14 cellular contexts compared by ENCODE assay signal in the genomic region with DNA sequence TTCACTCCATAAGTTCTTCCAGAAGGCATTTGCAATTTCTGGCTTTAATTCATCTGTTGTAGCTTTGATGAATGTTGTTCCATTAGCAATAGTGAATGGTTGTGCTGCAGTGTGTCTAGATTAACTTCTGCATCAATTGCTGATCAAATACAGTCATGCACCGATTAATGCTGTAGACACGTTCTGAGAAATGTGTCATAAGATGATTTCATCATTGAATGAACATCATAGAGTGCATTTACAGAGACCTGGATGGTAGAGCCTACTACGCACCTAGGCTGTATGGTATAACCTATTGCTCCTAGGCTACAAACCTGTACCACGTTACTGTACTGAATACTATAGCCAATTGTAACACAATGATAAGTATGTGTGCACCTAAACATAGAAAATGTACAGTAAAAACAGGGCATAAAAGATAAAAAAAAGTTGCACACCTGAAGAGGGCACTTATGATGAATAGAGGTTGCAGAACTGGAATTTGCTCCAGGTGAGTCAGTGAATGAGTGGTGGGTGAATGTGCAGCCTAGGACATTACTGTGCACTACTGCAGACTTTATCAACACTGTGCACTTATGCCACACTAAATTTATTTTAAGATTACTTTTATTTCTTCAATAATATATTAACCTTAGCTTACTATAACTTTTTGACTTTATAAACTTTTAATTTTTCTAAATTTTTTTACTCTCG.
DNase-seq lines count a peak whose midpoint lies in the region; ATAC-seq, FAIRE-seq and TF ChIP-seq lines count a peak whose summit lies in the region.
"Had no signal": no experiment of that assay in that cellular context is flagged by ENCODE, and none has a peak within 500 bp of the region (broad histone marks: within the 10 kb centered on the region; RNA-seq: fewer than 3 reads in every experiment).

No MANE protein-coding gene starts in this region.

- H3K27ac ChIP-seq in left lung: no peak overlapping the region
- H3K27ac ChIP-seq in mesenchymal stem cell (ENCODE audit: low read length, poor library complexity, severe bottlenecking): no peak overlapping the region
- H3K27ac ChIP-seq: BLaER1 treated with 17β-estradiol and CSF1 and Interleukin-3, amounts not matched to agents 10 nM and 100 nM had no signal

- H3K4me1 ChIP-seq in left lung: no peaks in the 10 kb centered on the region
- H3K4me1 ChIP-seq in mesenchymal stem cell (ENCODE audit: control insufficient read depth, insufficient read depth, low read depth, low read length): no peaks in the 10 kb centered on the region
- H3K4me1 ChIP-seq: BLaER1 treated with 17β-estradiol and CSF1 and Interleukin-3, amounts not matched to agents 10 nM and 100 nM had no signal

- no peak overlapping the region for H3K4me3 ChIP-seq in bronchial epithelial cell (ENCODE audit: low read depth, low read length)
- no peak overlapping the region for H3K4me3 ChIP-seq in left lung
- H3K4me3 ChIP-seq in mesenchymal stem cell (ENCODE audit: insufficient read depth in 1 of 2, low read depth in 1 of 2, low read length in 2 of 2): no peak overlapping the region
- H3K4me3 ChIP-seq: BLaER1 treated with 17β-estradiol and CSF1 and Interleukin-3, amounts not matched to agents 10 nM and 100 nM had no signal

- peak; percentile 32 for ATAC-seq in left lung
- ATAC-seq: CD8-positive, alpha-beta T cell; HepG2 had no signal

- TF ChIP-seq CTCF in bronchial epithelial cell (IDR thresholded peaks at IDR 0.05; ENCODE audit: insufficient read depth, low read length, severe bottlenecking) (no peak), left lung (IDR thresholded peaks at IDR 0.05) (no peak)

- no peak overlapping the region for H4K91ac ChIP-seq in mesenchymal stem cell (ENCODE audit: low read length)

- H3K79me1 ChIP-seq in mesenchymal stem cell (replicated peaks; ENCODE audit: low read length, poor library complexity, severe bottlenecking): no peaks in the 10 kb centered on the region

- H2AK5ac ChIP-seq in mesenchymal stem cell (ENCODE audit: low read length, severe bottlenecking): no peak overlapping the region

- intact Hi-C loops in left lung (cut with DNase I): no loop called here

- no peak overlapping the region for H2BK12ac ChIP-seq in mesenchymal stem cell (ENCODE audit: low read length in 2 of 2)

- DNase-seq in DMS53 (lab: John Stamatoyannopoulos, UW): peak; percentile 51
- DNase-seq in bronchial epithelial cell (ENCODE audit: low read depth): peak; percentile 82
- no peak for DNase-seq in left lung
- no peak for DNase-seq in ecto neural progenitor cell (ENCODE audit: low spot score)
- DNase-seq in mesenchymal stem cell: no peak
- no peak for DNase-seq in SW 1271 (lab: John Stamatoyannopoulos, UW)
- DNase-seq: Calu3; CD8-positive, alpha-beta T cell; GDM1; H9 had no signal

- no peak overlapping the region for H4K8ac ChIP-seq in mesenchymal stem cell (ENCODE audit: low read length)

- H2BK5ac ChIP-seq in mesenchymal stem cell (ENCODE audit: low read depth, low read length, poor library complexity, severe bottlenecking): no peak overlapping the region

- WGBS in mesenchymal stem cell: 81% methylated on average over 3 of the region's 5 CpGs

- FAIRE-seq in G401.6 (lab: Jason Lieb, UNC) (peak; percentile 6), bronchial epithelial cell (lab: Jason Lieb, UNC) (no peak)
- FAIRE-seq: H1, HepG2 had no signal

- no peak overlapping the region for H3K4ac ChIP-seq in mesenchymal stem cell (ENCODE audit: low read depth in 1 of 2, low read length in 2 of 2)

- no peak overlapping the region for H2AFZ ChIP-seq in mesenchymal stem cell (ENCODE audit: low read depth, low read length)

- H3K9me3 ChIP-seq in left lung (no peaks in the 10 kb centered on the region), mesenchymal stem cell (ENCODE audit: control insufficient read depth, low read length) (no peaks in the 10 kb centered on the region)
- H3K9me3 ChIP-seq: BLaER1 treated with 17β-estradiol and CSF1 and Interleukin-3, amounts not matched to agents 10 nM and 100 nM had no signal

- no peak overlapping the region for H3K23ac ChIP-seq in mesenchymal stem cell (ENCODE audit: low read length in 2 of 2)

- H2BK120ac ChIP-seq in mesenchymal stem cell (ENCODE audit: low read depth, low read length): no peak overlapping the region

- H3K14ac ChIP-seq in mesenchymal stem cell (ENCODE audit: low read length in 2 of 2): no peak overlapping the region

- H3K36me3 ChIP-seq in bronchial epithelial cell (ENCODE audit: control insufficient read depth, insufficient read depth, low read length) (no peaks in the 10 kb centered on the region), left lung (no peaks in the 10 kb centered on the region), mesenchymal stem cell (ENCODE audit: control insufficient read depth in 1 of 2, insufficient read depth in 2 of 2, low read depth in 1 of 2, low read length in 2 of 2) (no peaks in the 10 kb centered on the region)
- H3K36me3 ChIP-seq: BLaER1 treated with 17β-estradiol and CSF1 and Interleukin-3, amounts not matched to agents 10 nM and 100 nM had no signal

- no peak overlapping the region for H3K18ac ChIP-seq in mesenchymal stem cell (ENCODE audit: low read depth in 1 of 2, low read length in 2 of 2)

- H2BK15ac ChIP-seq in mesenchymal stem cell (ENCODE audit: low read depth, poor library complexity, severe bottlenecking): no peak overlapping the region

- H3K27me3 ChIP-seq in bronchial epithelial cell (ENCODE audit: control insufficient read depth, insufficient read depth, low read length) (no peaks in the 10 kb centered on the region), left lung (peaks cover 0 to 27% of the 10 kb centered on the region in 2 donors), mesenchymal stem cell (ENCODE audit: control insufficient read depth in 1 of 2, insufficient read depth in 1 of 2, low read length in 2 of 2) (peaks cover 48 to 63% of the 10 kb centered on the region in 2 experiments)
- H3K27me3 ChIP-seq: BLaER1 treated with 17β-estradiol and CSF1 and Interleukin-3, amounts not matched to agents 10 nM and 100 nM had no signal

- no peak overlapping the region for H3K4me2 ChIP-seq in mesenchymal stem cell (ENCODE audit: low read length, poor library complexity, severe bottlenecking)
- H3K4me2 ChIP-seq: BLaER1 treated with 17β-estradiol and CSF1 and Interleukin-3, amounts not matched to agents 10 nM and 100 nM had no signal

- H3K9ac ChIP-seq in mesenchymal stem cell (ENCODE audit: low read length): no peak overlapping the region
- H3K9ac ChIP-seq: BLaER1 treated with 17β-estradiol and CSF1 and Interleukin-3, amounts not matched to agents 10 nM and 100 nM had no signal

Comparison
In these comparisons a context has a peak if more than half of its experiments do, and no peak if none do; other contexts are left out.
1. DNase-seq: peak in DMS53 (single experiment) and bronchial epithelial cell (single experiment); none in left lung (0 of 2), ecto neural progenitor cell (single experiment), mesenchymal stem cell (single experiment) and SW 1271 (0 of 2).